8 cellular contexts compared by ENCODE assay signal in genomic region chr16:77190478-77191258, GRCh38. TPM values are rescaled to one million over a fixed set of nuclear protein-coding genes. Genes with fewer than 3 reads are reported as not detected.
DNase-seq lines count a peak whose midpoint lies in the region; TF ChIP-seq lines count a peak whose summit lies in the region.

Gene MON1B (plus strand): TSS chr16:77191190. CDS start chr16:77191486, 296 bp downstream.

- peak within 1 kb of the TSS; percentile 92 for H3K4me3 ChIP-seq in effector memory CD4-positive, alpha-beta T cell (ENCODE audit: insufficient read depth, low read depth, low read length, poor library complexity, severe bottlenecking)

- peak within 1 kb of the TSS; percentile 92 for H3K27ac ChIP-seq in effector memory CD4-positive, alpha-beta T cell (ENCODE audit: insufficient read depth, low read length, poor library complexity, severe bottlenecking)

- POLR2A ChIA-PET in activated CD8-positive, alpha-beta memory T cell treated with anti-CD3 and anti-CD28 coated beads for 36 hours (lab: Charles Lee), result interaction anchor here (0.8 to 1.0 kb wide), 3 partner anchors 22 to 1569 kb away, joined by 3 to 4 read pairs (median 3); partner anchors contain the start of genes KARS1 and TERF2IP

- peaks cover 23% of the 10 kb centered on the region for H3K36me3 ChIP-seq in effector memory CD4-positive, alpha-beta T cell (ENCODE audit: control insufficient read depth, insufficient read depth, low read length)

- no peaks in the 10 kb centered on the region for H3K9me3 ChIP-seq in effector memory CD4-positive, alpha-beta T cell (ENCODE audit: control insufficient read depth, low read length)

- DNase-seq in CMK (ENCODE audit: low read depth), result peak; percentile 90
- DNase-seq in GM20000 (ENCODE audit: low spot score), result peak; percentile 96
- DNase-seq in HT-29 (ENCODE audit: low spot score), result peak; percentile 97
- DNase-seq in NOMO-1 (lab: John Stamatoyannopoulos, UW; ENCODE audit: unreplicated experiment in 2 of 2), result peak; percentile 98 to 99
- DNase-seq in effector memory CD4-positive, alpha-beta T cell, result peak; percentile 90 to 95 (median 93)
- DNase-seq in lung microvascular endothelial cell (ENCODE audit: low read depth in 2 of 2), result peak; percentile 99
- DNase-seq in stimulated activated CD4-positive, alpha-beta T cell treated with anti-CD3 and anti-CD28 coated beads, TNF-alpha, amount 100 ng/mL, for 48 hours (ENCODE audit: low read depth in 3 of 3), result peak; percentile 78 to 91 (median 83)

- TF ChIP-seq CTCF in GM20000 (IDR thresholded peaks at IDR 0.05; ENCODE audit: extremely low read depth, missing control alignments), result no peak

- H3K27me3 ChIP-seq in effector memory CD4-positive, alpha-beta T cell (replicated peaks; ENCODE audit: control insufficient read depth, insufficient read depth, low read length, poor library complexity, severe bottlenecking), result no peaks in the 10 kb centered on the region

- peaks cover 21% of the 10 kb centered on the region for H3K4me1 ChIP-seq in effector memory CD4-positive, alpha-beta T cell (ENCODE audit: control insufficient read depth, insufficient read depth, low read length, poor library complexity, severe bottlenecking)

- CTCF ChIA-PET in activated CD8-positive, alpha-beta memory T cell treated with anti-CD3 and anti-CD28 coated beads for 36 hours (lab: Charles Lee), result no interaction called here

RNA-seq across cellular contexts. Expression of gene MON1B, which starts in this region (rescaled TPM):
- total RNA-seq in HT-29 (2014; rRNA removed; shearing (Covaris generic)), result 21.5 and 25.9 TPM in 2 replicates
- 10 to 100 TPM; 64.8 to 69.8 TPM for total RNA-seq in activated CD8-positive, alpha-beta memory T cell treated with anti-CD3 and anti-CD28 coated beads for 36 hours
- 6.3 and 8.1 TPM in 2 replicates for total RNA-seq in lung microvascular endothelial cell

Comparison
In these comparisons a context has a peak if more than half of its experiments do, and no peak if none do; other contexts are left out.
1. Peak in every context shown above with its lines: DNase-seq, H3K4me3 ChIP-seq and H3K27ac ChIP-seq.